Comparison of ENCODE assay signal across 14 cellular contexts in the genomic region with DNA sequence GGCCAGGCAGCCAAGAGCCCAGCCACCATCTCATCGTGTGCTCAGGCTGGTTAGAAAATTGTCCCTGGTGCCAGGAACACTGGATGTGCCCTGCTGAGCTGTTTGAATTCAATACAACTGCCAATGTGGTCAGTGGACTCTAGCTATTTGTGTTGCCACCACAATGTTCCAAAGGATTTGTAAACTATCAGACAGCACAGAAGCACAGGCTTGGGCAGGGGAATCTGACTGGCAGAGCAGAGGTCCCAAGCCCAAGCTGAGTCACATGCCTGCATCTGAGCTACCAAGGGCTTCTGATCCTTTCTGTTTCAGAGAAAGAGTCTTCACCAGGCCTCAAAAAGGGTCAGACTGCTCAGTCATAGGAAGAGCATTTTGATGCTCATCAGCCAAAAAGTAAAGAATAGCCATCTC.
DNase-seq lines count a peak whose midpoint lies in the region; ATAC-seq and TF ChIP-seq lines count a peak whose summit lies in the region.
"Had no signal": no experiment of that assay in that cellular context is flagged by ENCODE, and none has a peak within 500 bp of the region (broad histone marks: within the 10 kb centered on the region; RNA-seq: fewer than 3 reads in every experiment).

No MANE protein-coding gene starts in this region.

- intact Hi-C loops in heart right ventricle (cut with DNase I) (no loop called here), psoas muscle (cut with DNase I) (no loop called here)

- WGBS in GM23248 (ENCODE audit: low coverage in 1 of 2, low lambda C conversion rate in 2 of 2, missing lambda C conversion rate in 2 of 2), 2 experiments, result 12 to 19% methylated on average over 1 of the region's 1 CpG
- WGBS in heart right ventricle, 2 donors, result 32 to 45% methylated on average over 1 of the region's 1 CpG
- WGBS in psoas muscle, 3 donors, result 6 to 18% (median 14%) methylated on average over 1 of the region's 1 CpG

- peak in 6 of 8 donors; percentile 42 to 99 (median 70) for ATAC-seq in heart right ventricle
- ATAC-seq in psoas muscle, result peak; percentile 72 to 92 (median 81)
- ATAC-seq in HG02973 (IDR thresholded peaks at IDR 0.05; ENCODE audit: unreplicated experiment), result no peak
- ATAC-seq in HG03039 (IDR thresholded peaks at IDR 0.05; ENCODE audit: unreplicated experiment), result no peak
- ATAC-seq: stimulated activated naive B cell treated with anti-CD40 and anti-IgM and Interleukin-4, amounts not matched to agents 10 μg/mL and 1 μg/mL and 100 μg/mL, for 72 hours had no signal

- H3K79me2 ChIP-seq in GM23248 (ENCODE audit: insufficient read depth) (no peaks in the 10 kb centered on the region), MM.1S (ENCODE audit: low read length) (no peaks in the 10 kb centered on the region)

- H3K9ac ChIP-seq in GM23248 (no peak overlapping the region), MM.1S (ENCODE audit: low read length) (no peak overlapping the region)

- H3K4me2 ChIP-seq in GM23248 (ENCODE audit: unreplicated experiment) (peak overlapping the region; percentile 1), MM.1S (ENCODE audit: low read depth, low read length) (no peak overlapping the region)

- H3K4me1 ChIP-seq in GM23248 (ENCODE audit: insufficient read depth), result peaks cover 10% of the 10 kb centered on the region; the same call in 1 of the 2 replicates
- peaks cover 0 to 10% (median 0%) of the 10 kb centered on the region in 9 donors for H3K4me1 ChIP-seq in heart right ventricle
- peaks cover 8% of the 10 kb centered on the region for H3K4me1 ChIP-seq in psoas muscle
- H3K4me1 ChIP-seq in MM.1S (ENCODE audit: low read length), result no peaks in the 10 kb centered on the region

- DNase-seq in GM23248 (peak; percentile 50), SK-MEL-5 (ENCODE audit: low read depth, low spot score) (peak; percentile 46), heart right ventricle (no peak), psoas muscle (peak; percentile 15 to 28), MM.1S (no peak), RKO (ENCODE audit: low spot score) (no peak)
- DNase-seq: activated CD4-positive, CD25-positive, alpha-beta regulatory T cell treated with anti-CD3 and anti-CD28 coated beads, Interleukin-2, amount 50 U/mL, for 72 hours; activated T-cell treated with anti-CD3 and anti-CD28 coated beads, Interleukin-2, amount 50 U/mL, for 48 hours; Karpas-422; NCI-H510A; stimulated activated naive B cell treated with anti-CD40 and anti-IgM and Interleukin-4, amounts not matched to agents 10 μg/mL and 1 μg/mL and 100 μg/mL, for 72 hours had no signal

- H3K4me3 ChIP-seq in GM23248 (no peak overlapping the region), heart right ventricle (no peak overlapping the region), psoas muscle (no peak overlapping the region), MM.1S (ENCODE audit: low read length) (no peak overlapping the region)

- H2AFZ ChIP-seq in GM23248 (peak overlapping the region; percentile 46; the same call in 1 of the 2 replicates), MM.1S (ENCODE audit: low read length) (no peak overlapping the region)

- no peaks in the 10 kb centered on the region for H4K20me1 ChIP-seq in GM23248 (ENCODE audit: insufficient read depth)
- no peaks in the 10 kb centered on the region for H4K20me1 ChIP-seq in MM.1S (ENCODE audit: insufficient read depth, low read length)

- no peaks in the 10 kb centered on the region for H3K36me3 ChIP-seq in GM23248 (ENCODE audit: low read depth)
- H3K36me3 ChIP-seq in heart right ventricle, result no peaks in the 10 kb centered on the region
- no peaks in the 10 kb centered on the region for H3K36me3 ChIP-seq in psoas muscle (ENCODE audit: insufficient read depth in 1 of 2, low read depth in 1 of 2)
- H3K36me3 ChIP-seq in MM.1S (replicated peaks; ENCODE audit: insufficient read depth, low read length), result no peaks in the 10 kb centered on the region
- H3K36me3 ChIP-seq: neutrophil had no signal

- no peaks in the 10 kb centered on the region for H3K9me3 ChIP-seq in GM23248 (ENCODE audit: low read depth)
- no peaks in the 10 kb centered on the region for H3K9me3 ChIP-seq in heart right ventricle
- H3K9me3 ChIP-seq in psoas muscle, result no peaks in the 10 kb centered on the region
- H3K9me3 ChIP-seq in MM.1S (replicated peaks; ENCODE audit: insufficient read depth, low read length), result no peaks in the 10 kb centered on the region
- H3K9me3 ChIP-seq: neutrophil had no signal

- TF ChIP-seq CTCF in heart right ventricle (IDR thresholded peaks at IDR 0.05), result no peak
- no peak for TF ChIP-seq CTCF in psoas muscle (IDR thresholded peaks at IDR 0.05)
- TF ChIP-seq CTCF in MM.1S (IDR thresholded peaks at IDR 0.05; ENCODE audit: low read length), result no peak

- H3F3A ChIP-seq in GM23248 (ENCODE audit: insufficient read depth) (no peaks in the 10 kb centered on the region), MM.1S (ENCODE audit: insufficient read depth, low read length) (no peaks in the 10 kb centered on the region)

- H3K9me2 ChIP-seq in GM23248 (ENCODE audit: insufficient read depth) (no peaks in the 10 kb centered on the region), MM.1S (replicated peaks; ENCODE audit: insufficient read depth, low read length) (no peaks in the 10 kb centered on the region)

- in situ Hi-C loops in GM23248 (cut with MboI) (no loop called here), SK-MEL-5 (cut with HindIII; ENCODE audit: low pct_unique_long_range_greater_than_20kb, low sequenced_read_pairs) (no loop called here)

- H3K27me3 ChIP-seq in GM23248 (replicated peaks; ENCODE audit: insufficient read depth) (no peaks in the 10 kb centered on the region), heart right ventricle (no peaks in the 10 kb centered on the region), psoas muscle (ENCODE audit: insufficient read depth in 3 of 3, low read length in 2 of 3) (no peaks in the 10 kb centered on the region), MM.1S (replicated peaks; ENCODE audit: insufficient read depth, low read length) (no peaks in the 10 kb centered on the region)
- H3K27me3 ChIP-seq: neutrophil had no signal

- H3K27ac ChIP-seq in GM23248 (0 out of 2 replicates have a peak overlapping the region, but pooled peaks have one; percentile 4), heart right ventricle (peak overlapping the region in 3 of 10 donors; percentile 18 to 39 (median 31)), psoas muscle (peak overlapping the region; percentile 56), MM.1S (ENCODE audit: low read length) (no peak overlapping the region)
- H3K27ac ChIP-seq: neutrophil had no signal

Comparison
In these comparisons a context has a peak if more than half of its experiments do, and no peak if none do; other contexts are left out.
1. DNase-seq: peak in GM23248 (single experiment), SK-MEL-5 (single experiment) and psoas muscle (2 of 2); none in heart right ventricle (0 of 2), MM.1S (single experiment) and RKO (single experiment).
2. ATAC-seq: peak in heart right ventricle (6 of 8) and psoas muscle (4 of 4); none in HG02973 (single experiment) and HG03039 (single experiment).